Comparison of ENCODE assay signal across 20 cellular contexts in the genomic region with DNA sequence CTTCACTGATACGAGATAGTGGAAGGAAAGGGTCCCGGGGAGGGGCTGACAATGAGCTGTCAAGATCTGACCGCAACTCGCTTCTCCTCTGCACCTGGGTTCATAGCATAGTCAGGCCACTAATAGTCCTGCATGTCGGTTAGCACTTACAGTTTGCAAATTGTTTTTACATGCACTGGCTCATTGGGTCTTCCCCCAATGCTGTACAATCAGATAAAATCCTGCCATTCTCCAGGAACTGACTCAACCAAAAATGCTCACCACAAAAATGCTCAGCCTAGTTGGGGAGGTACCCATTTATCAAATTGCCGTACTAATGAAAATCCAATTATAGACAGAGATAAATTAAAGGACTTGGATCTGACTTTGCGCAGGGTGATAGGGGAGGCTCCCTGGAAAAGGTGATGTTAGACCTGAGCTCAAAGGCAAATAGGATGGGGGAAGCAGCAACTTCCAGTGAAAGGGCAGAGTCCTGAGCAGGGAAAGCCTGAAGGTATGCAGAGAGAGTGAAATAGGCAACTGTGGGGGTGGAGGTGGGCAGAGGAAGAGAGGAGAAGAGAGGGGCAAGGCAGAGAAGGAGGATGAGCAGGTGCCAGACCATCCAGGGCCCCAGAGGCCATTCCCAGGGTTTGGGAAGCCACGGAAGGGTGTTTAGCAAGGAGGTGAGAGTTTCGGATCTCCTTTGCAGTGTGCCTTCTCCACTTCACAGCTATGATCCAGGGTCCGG.
DNase-seq lines count a peak whose midpoint lies in the region; ATAC-seq and TF ChIP-seq lines count a peak whose summit lies in the region.
"Had no signal": no experiment of that assay in that cellular context is flagged by ENCODE, and none has a peak within 500 bp of the region (broad histone marks: within the 10 kb centered on the region; RNA-seq: fewer than 3 reads in every experiment).

No MANE protein-coding gene starts in this region.

- TF ChIP-seq CTCF in brain microvascular endothelial cell (IDR thresholded peaks at IDR 0.05; ENCODE audit: low read depth, low read length, missing control alignments) = no peak
- no peak for TF ChIP-seq CTCF in heart left ventricle (IDR thresholded peaks at IDR 0.05)
- TF ChIP-seq CTCF in chondrocyte (IDR thresholded peaks at IDR 0.05) = no peak

- no peaks in the 10 kb centered on the region for H3K9me3 Mint-ChIP-seq in chondrocyte (ENCODE audit: low read depth)
- H3K9me3 Mint-ChIP-seq: type B pancreatic cell, WTC11 had no signal

- peak; percentile 62 for DNase-seq in Caki2 (ENCODE audit: low read depth)
- DNase-seq in LHCN-M2 (ENCODE audit: low read depth) = peak; percentile 85
- DNase-seq in brain microvascular endothelial cell = peak; percentile 70
- peak; percentile 44 for DNase-seq in kidney glomerular epithelial cell (lab: John Stamatoyannopoulos, UW)
- DNase-seq in NCI-H128 (lab: John Stamatoyannopoulos, UW; ENCODE audit: unreplicated experiment) = no peak
- DNase-seq in heart left ventricle = no peak
- DNase-seq in chondrocyte (ENCODE audit: low spot score) = no peak
- DNase-seq: activated gamma-delta T cell treated with Interleukin-2 at 50 U/mL for 16 hours, immature natural killer cell, midbrain, NCI-H1436 treated with DMSO at 0.1 percent for 48 hours, NCI-H446 treated with DMSO at 0.1 percent for 48 hours had no signal

- H3K4me1 Mint-ChIP-seq in chondrocyte (ENCODE audit: low read depth) = peaks cover 7% of the 10 kb centered on the region
- H3K4me1 Mint-ChIP-seq: B cell; immature natural killer cell; stimulated activated memory B cell treated with anti-CD40 and anti-IgM and Interleukin-4, amounts not matched to agents 10 μg/mL and 1 μg/mL and 100 μg/mL, for 72 hours had no signal

- H3K36me3 ChIP-seq in brain microvascular endothelial cell (replicated peaks) (no peaks in the 10 kb centered on the region), heart left ventricle (no peaks in the 10 kb centered on the region)
- H3K36me3 ChIP-seq: ascending aorta, gastroesophageal sphincter had no signal

- ATAC-seq in heart left ventricle (no peak), GM18519 (IDR thresholded peaks at IDR 0.05; ENCODE audit: low FRiP score, unreplicated experiment) (no peak)
- ATAC-seq: gastroesophageal sphincter; stimulated activated memory B cell treated with anti-CD40 and anti-IgM and Interleukin-4, amounts not matched to agents 10 μg/mL and 1 μg/mL and 100 μg/mL, for 72 hours had no signal

- no peaks in the 10 kb centered on the region for H3K27me3 Mint-ChIP-seq in chondrocyte (ENCODE audit: low read depth)
- H3K27me3 Mint-ChIP-seq: B cell; stimulated activated memory B cell treated with anti-CD40 and anti-IgM and Interleukin-4, amounts not matched to agents 10 μg/mL and 1 μg/mL and 100 μg/mL, for 72 hours had no signal

- no peak overlapping the region for H3K4me3 Mint-ChIP-seq in chondrocyte (ENCODE audit: unreplicated experiment)
- H3K4me3 Mint-ChIP-seq: B cell; immature natural killer cell; stimulated activated memory B cell treated with anti-CD40 and anti-IgM and Interleukin-4, amounts not matched to agents 10 μg/mL and 1 μg/mL and 100 μg/mL, for 72 hours; type B pancreatic cell; WTC11 had no signal

- H3K9me3 ChIP-seq in heart left ventricle = no peaks in the 10 kb centered on the region
- H3K9me3 ChIP-seq: ascending aorta, gastroesophageal sphincter had no signal

- WGBS in heart left ventricle, 4 donors = 58 to 64% (median 61%) methylated on average over 10 of the region's 10 CpGs

- H3K27ac ChIP-seq in brain microvascular endothelial cell = peak overlapping the region; percentile 81
- no peak overlapping the region for H3K27ac ChIP-seq in heart left ventricle
- H3K27ac ChIP-seq: ascending aorta, gastroesophageal sphincter had no signal

- intact Hi-C loops in heart left ventricle (cut with DNase I) = loop anchor here in 7 of 10 donors (5.0 to 10.0 kb wide), 3 partner anchors 367 to 549 kb away; no protein-coding TSS in a partner anchor

- H3K27me3 ChIP-seq in brain microvascular endothelial cell (replicated peaks) = no peaks in the 10 kb centered on the region
- no peaks in the 10 kb centered on the region for H3K27me3 ChIP-seq in heart left ventricle
- H3K27me3 ChIP-seq: ascending aorta, gastroesophageal sphincter had no signal

- in situ Hi-C loops in Caki2 (cut with HindIII; ENCODE audit: low pct_unique_long_range_greater_than_20kb, low sequenced_read_pairs) = no loop called here
- in situ Hi-C loops in brain microvascular endothelial cell (cut with HindIII; ENCODE audit: low pct_ligation_motif_present, low sequenced_read_pairs) = no loop called here

- no peak overlapping the region for H3K4me3 ChIP-seq in brain microvascular endothelial cell (ENCODE audit: low read depth, low read length)
- no peak overlapping the region for H3K4me3 ChIP-seq in heart left ventricle
- H3K4me3 ChIP-seq: ascending aorta, gastroesophageal sphincter, K562 had no signal

- no peak for TF ChIP-seq POLR2A in heart left ventricle (IDR thresholded peaks at IDR 0.05)

- H3K4me1 ChIP-seq in heart left ventricle = no peaks in the 10 kb centered on the region
- H3K4me1 ChIP-seq: ascending aorta, gastroesophageal sphincter had no signal

- no peaks in the 10 kb centered on the region for H3K36me3 Mint-ChIP-seq in chondrocyte (ENCODE audit: low read depth)
- H3K36me3 Mint-ChIP-seq: immature natural killer cell; stimulated activated memory B cell treated with anti-CD40 and anti-IgM and Interleukin-4, amounts not matched to agents 10 μg/mL and 1 μg/mL and 100 μg/mL, for 72 hours; type B pancreatic cell; WTC11 had no signal

- H3K27ac Mint-ChIP-seq in chondrocyte (ENCODE audit: unreplicated experiment) = no peak overlapping the region
- H3K27ac Mint-ChIP-seq: B cell; immature natural killer cell; stimulated activated memory B cell treated with anti-CD40 and anti-IgM and Interleukin-4, amounts not matched to agents 10 μg/mL and 1 μg/mL and 100 μg/mL, for 72 hours; type B pancreatic cell; WTC11 had no signal

Comparison
In these comparisons a context has a peak if more than half of its experiments do, and no peak if none do; other contexts are left out.
1. DNase-seq: peak in Caki2 (single experiment), LHCN-M2 (single experiment), brain microvascular endothelial cell (single experiment) and kidney glomerular epithelial cell (single experiment); none in NCI-H128 (single experiment), heart left ventricle (0 of 5) and chondrocyte (single experiment).